Comparison of ENCODE assay signal across 22 cellular contexts in genomic region chr16:75804368-75804767, GRCh38.
"Had no signal": no experiment of that assay in that cellular context is flagged by ENCODE, and none has a peak within 500 bp of the region (broad histone marks: within the 10 kb centered on the region; RNA-seq: fewer than 3 reads in every experiment).

No MANE protein-coding gene starts in this region.

- H3K9me3 ChIP-seq: esophagus muscularis mucosa, gastroesophageal sphincter, heart left ventricle, left lung, lower lobe of right lung, mucosa of descending colon had no signal

- H3K27ac ChIP-seq: coronary artery, dorsolateral prefrontal cortex, esophagus muscularis mucosa, foreskin keratinocyte, gastroesophageal sphincter, heart left ventricle, hepatocyte, left lung, lower lobe of right lung had no signal

- H3K4me2 ChIP-seq: hepatocyte had no signal

- H2AFZ ChIP-seq: hepatocyte had no signal

- H3K4me3 ChIP-seq: coronary artery, dorsolateral prefrontal cortex, esophagus muscularis mucosa, gastroesophageal sphincter, heart left ventricle, hepatocyte, left lung, lower lobe of right lung, mucosa of descending colon had no signal

- H3K79me2 ChIP-seq: hepatocyte had no signal

- H3K27me3 ChIP-seq: dorsolateral prefrontal cortex, esophagus muscularis mucosa, foreskin keratinocyte, gastroesophageal sphincter, hepatocyte had no signal

- ATAC-seq: foreskin keratinocyte, gastroesophageal sphincter, heart left ventricle, left colon, left lung, left ventricle myocardium superior, lower lobe of right lung, mucosa of descending colon had no signal

- H3K36me3 ChIP-seq: esophagus muscularis mucosa, gastroesophageal sphincter, heart left ventricle, left lung, lower lobe of right lung had no signal

- DNase-seq: dermis blood vessel endothelial cell; dorsolateral prefrontal cortex; effector CD4-positive, alpha-beta T cell; effector memory CD4-positive, alpha-beta T cell; foreskin keratinocyte; heart left ventricle; hypothalamus; immature natural killer cell; islet precursor cell; kidney; kidney glomerular epithelial cell; left colon; left lung; left ventricle myocardium superior; lower lobe of right lung; mesenchymal stem cell; mucosa of descending colon; naive B cell had no signal
